17 cellular contexts compared by ENCODE assay signal in genomic region chr16:57866529-57866918, GRCh38.
"Had no signal": no experiment of that assay in that cellular context is flagged by ENCODE, and none has a peak within 500 bp of the region (broad histone marks: within the 10 kb centered on the region; RNA-seq: fewer than 3 reads in every experiment).

No MANE protein-coding gene starts in this region.

- H3K27me3 ChIP-seq: hepatocyte, upper lobe of left lung had no signal

- H3K9me3 ChIP-seq: left ventricle myocardium inferior, neutrophil, upper lobe of left lung had no signal

- ATAC-seq: effector memory CD8-positive, alpha-beta T cell; naive thymus-derived CD8-positive, alpha-beta T cell; stimulated activated naive B cell treated with anti-CD40 and anti-IgM and Interleukin-4, amounts not matched to agents 10 μg/mL and 1 μg/mL and 100 μg/mL, for 72 hours; T-cell had no signal

- DNase-seq: activated CD4-positive, CD25-positive, alpha-beta regulatory T cell treated with anti-CD3 and anti-CD28 coated beads, Interleukin-2, amount 50 U/mL, for 72 hours; activated naive CD4-positive, alpha-beta T cell treated with Interleukin-2 at 50 U/mL for 16 hours; aorta; cerebellar nuclear complex; dermis blood vessel endothelial cell; effector memory CD8-positive, alpha-beta T cell; erythroblast; kidney; left ventricle myocardium inferior; naive thymus-derived CD8-positive, alpha-beta T cell; stimulated activated CD4-positive, alpha-beta T cell treated with anti-CD3 and anti-CD28 coated beads, Interleukin-4, amount 100 ng/mL, for 1 hour; stimulated activated naive B cell treated with anti-CD40 and anti-IgM and Interleukin-4, amounts not matched to agents 10 μg/mL and 1 μg/mL and 100 μg/mL, for 72 hours; T-cell; T-helper 9 cell; upper lobe of left lung had no signal

- H3K4me3 ChIP-seq: hepatocyte, left ventricle myocardium inferior, upper lobe of left lung had no signal

- H3K27ac ChIP-seq: hepatocyte, left ventricle myocardium inferior, neutrophil, upper lobe of left lung had no signal

- H3K36me3 ChIP-seq: left ventricle myocardium inferior, neutrophil, upper lobe of left lung had no signal
